1 cellular context compared by ENCODE assay signal in genomic region chr5:123428521-123429220, GRCh38.
TF ChIP-seq lines count a peak whose summit lies in the region.

No MANE protein-coding gene starts in this region.

TF ChIP-seq in WTC11, 78 proteins besides CTCF, POLR2A, EP300 and RAD21 (continued from another document):
- no peak for TF ChIP-seq ZNF532 (CRISPR knock-in tag; IDR thresholded peaks at IDR 0.05; ENCODE audit: borderline replicate concordance)
